In the genomic region with DNA sequence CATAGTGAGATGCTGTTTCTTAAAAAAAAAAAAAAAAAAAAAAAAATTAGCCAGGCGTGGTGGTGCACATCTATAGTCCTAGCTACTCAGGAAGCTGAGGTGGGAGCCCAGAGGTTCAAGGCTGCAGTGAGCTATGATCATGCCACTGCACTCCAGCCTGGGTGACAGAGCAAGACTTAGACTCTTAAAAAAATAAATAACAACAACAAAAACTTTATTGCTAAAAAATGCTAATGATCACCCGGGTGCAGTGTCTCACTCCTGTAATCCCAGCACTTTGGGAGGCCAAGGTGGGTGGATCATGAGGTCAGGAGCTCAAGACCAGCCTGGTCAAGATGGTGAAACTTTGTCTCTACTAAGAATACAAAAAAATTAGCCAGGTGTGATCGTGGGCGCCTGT, we compare ENCODE assay signal across 5 cellular contexts.
DNase-seq lines count a peak whose midpoint lies in the region; ATAC-seq, FAIRE-seq and TF ChIP-seq lines count a peak whose summit lies in the region.
"Not testable (repeated sequence)": the region's sequence is repeated elsewhere in the genome, so short reads cannot be mapped to it uniquely, and the experiment has no call there.

No MANE protein-coding gene starts in this region.

- not testable (repeated sequence) for TF ChIP-seq POLR2A in K562 (conservative IDR thresholded peaks at IDR 0.05); HepG2 (IDR thresholded peaks at IDR 0.05; ENCODE audit: insufficient read depth in 1 of 2, low read depth in 2 of 2, low read length in 2 of 2)

- not testable (repeated sequence) for H2AFZ ChIP-seq in K562 (ENCODE audit: low read depth, low read length); HepG2 (ENCODE audit: low read length)

- peaks cover 18% of the 10 kb centered on the region for H3K4me1 Mint-ChIP-seq in T-helper 17 cell

- intact Hi-C loops in K562 (cut with micrococcal nuclease); HepG2 (cut with micrococcal nuclease; ENCODE audit: unreplicated experiment): not testable (repeated sequence)

- TF ChIP-seq CTCF in K562 (IDR thresholded peaks at IDR 0.05 in 2 of 3, conservative IDR thresholded peaks at IDR 0.05 in 1 of 3; ENCODE audit: insufficient read depth in 2 of 3, low read depth in 1 of 3, low read length in 3 of 3); HepG2 (CRISPR knock-in tag; IDR thresholded peaks at IDR 0.05): not testable (repeated sequence)

- not testable (repeated sequence) for H3K9me1 ChIP-seq in K562 (ENCODE audit: control insufficient read depth, insufficient read depth, low read length)

- not testable (repeated sequence) for H3K79me2 ChIP-seq in K562 (ENCODE audit: control insufficient read depth, insufficient read depth, low read length); HepG2 (ENCODE audit: insufficient read depth, low read length)

- H3K27ac Mint-ChIP-seq in T-helper 17 cell = peak overlapping the region; percentile 29

- CTCF ChIA-PET in HEK293T (lab: Yijun Ruan, JAX); K562 (lab: Yijun Ruan, JAX; ENCODE audit: low intra/inter-chr PET ratio); HepG2 (lab: Yijun Ruan, JAX; ENCODE audit: low intra/inter-chr PET ratio, low total read pairs): not testable (repeated sequence)

- H3K9ac ChIP-seq in K562 (ENCODE audit: insufficient read depth in 1 of 2, low read depth in 2 of 2, low read length in 2 of 2); HepG2 (ENCODE audit: insufficient read depth, low read depth, low read length): not testable (repeated sequence)

- H3K4me1 ChIP-seq in K562 (replicated peaks in 1 of 2; ENCODE audit: control insufficient read depth in 2 of 2, insufficient read depth in 2 of 2, low read length in 2 of 2) (peaks cover 17 to 18% of the 10 kb centered on the region in 2 experiments; a peak in 4 of 5 replicates), HepG2 (ENCODE audit: insufficient read depth, low read length) (peaks cover 55% of the 10 kb centered on the region)

- DNase-seq in HEK293T (ENCODE audit: extremely low spot score); T-helper 17 cell; K562 (ENCODE audit: extremely low read depth in 1 of 4, low spot score in 3 of 4); HepG2 (ENCODE audit: low spot score): not testable (repeated sequence)

- 2% methylated on average over 4 of the region's 4 CpGs for WGBS in K562 (ENCODE audit: insufficient coverage, low coverage, missing lambda C conversion rate)
- WGBS in HepG2 (ENCODE audit: low lambda C conversion rate) = 96% methylated on average over 4 of the region's 4 CpGs

- H3K27ac ChIP-seq in KOPT-K1 (ENCODE audit: low read depth, low read length, poor library complexity, severe bottlenecking) = peak overlapping the region; percentile 28
- H3K27ac ChIP-seq in K562 (ENCODE audit: extremely low read depth, low read depth, low read length); HepG2 (ENCODE audit: extremely low read length, insufficient read depth, low read length): not testable (repeated sequence)

- H3K36me3 Mint-ChIP-seq in T-helper 17 cell (ENCODE audit: low read depth) = not testable (repeated sequence)

- H3K4me3 ChIP-seq in K562; HepG2 (replicated peaks in 1 of 3; ENCODE audit: insufficient read depth in 1 of 3, low read depth in 2 of 3, low read length in 3 of 3): not testable (repeated sequence)

- TF ChIP-seq RAD21 in K562 (CRISPR knock-in tag; conservative IDR thresholded peaks at IDR 0.05 in 1 of 2, IDR thresholded peaks at IDR 0.05 in 1 of 2); HepG2 (CRISPR knock-in tag; IDR thresholded peaks at IDR 0.05): not testable (repeated sequence)

- H4K20me1 ChIP-seq in K562 (replicated peaks; ENCODE audit: control insufficient read depth, insufficient read depth, low read length) = peaks cover 19% of the 10 kb centered on the region
- not testable (repeated sequence) for H4K20me1 ChIP-seq in HepG2 (ENCODE audit: insufficient read depth, low read length)

- not testable (repeated sequence) for TF ChIP-seq EP300 in K562 (IDR thresholded peaks at IDR 0.05; ENCODE audit: low read length); HepG2 (IDR thresholded peaks at IDR 0.05; ENCODE audit: low read depth in 2 of 2, low read length in 2 of 2); HepG2 (CRISPR knock-in tag; IDR thresholded peaks at IDR 0.05; ENCODE audit: borderline replicate concordance)

- ATAC-seq in T-helper 17 cell, K562, HepG2: not testable (repeated sequence)

- not testable (repeated sequence) for H3K4me2 ChIP-seq in K562 (ENCODE audit: insufficient read depth, low read length); HepG2 (ENCODE audit: low read depth, low read length)

- not testable (repeated sequence) for H3K36me3 ChIP-seq in KOPT-K1 (ENCODE audit: insufficient read depth, low read length); K562 (ENCODE audit: control insufficient read depth, insufficient read depth, low read length); HepG2 (replicated peaks in 1 of 2; ENCODE audit: control insufficient read depth in 1 of 2, insufficient read depth in 2 of 2, low read length in 2 of 2)

- not testable (repeated sequence) for H3K9me3 ChIP-seq in KOPT-K1 (ENCODE audit: insufficient read depth, low read length, poor library complexity, severe bottlenecking); T-helper 17 cell (ENCODE audit: control insufficient read depth, low read length, poor library complexity, severe bottlenecking); K562 (replicated peaks; ENCODE audit: control insufficient read depth, insufficient read depth, low read depth, low read length); HepG2 (ENCODE audit: low read length)

- peaks cover 14% of the 10 kb centered on the region for H3K27me3 Mint-ChIP-seq in T-helper 17 cell

- in situ Hi-C loops in K562 (cut with MboI) = not testable (repeated sequence)
- in situ Hi-C loops in HepG2 (cut with HindIII; ENCODE audit: extremely low pct_ligation_motif_present, low pct_unique_long_range_greater_than_20kb) = loop anchor here (10.0 kb wide), 1 partner anchor 457 kb away; no protein-coding TSS in a partner anchor

- not testable (repeated sequence) for BruUV-seq in K562 (replicated peaks; lab: Mats Ljungman, UMichigan); HepG2 (replicated peaks; lab: Mats Ljungman, UMichigan)

- peaks cover 22 to 47% of the 10 kb centered on the region in 2 experiments; a peak in 4 of 5 replicates for H3K27me3 ChIP-seq in K562 (ENCODE audit: control insufficient read depth in 2 of 2, insufficient read depth in 2 of 2, low read length in 2 of 2)
- H3K27me3 ChIP-seq in HepG2 (ENCODE audit: control insufficient read depth in 1 of 2, insufficient read depth in 2 of 2, low read length in 2 of 2) = not testable (repeated sequence)

- FAIRE-seq in K562 (lab: Jason Lieb, UNC); HepG2 (lab: Jason Lieb, UNC): not testable (repeated sequence)

- POLR2A ChIA-PET in HEK293T (lab: Yijun Ruan, JAX) = not testable (repeated sequence)
- POLR2A ChIA-PET in K562 (lab: Yijun Ruan, JAX) = interaction anchor here (0.6 kb wide), 2 partner anchors 20 to 32 kb away, joined by 3 read pairs; no protein-coding TSS in a partner anchor
- POLR2A ChIA-PET in HepG2 (lab: Yijun Ruan, JAX) = interaction anchor here (1.1 kb wide), 1 partner anchor 21 kb away, joined by 3 read pairs; no protein-coding TSS in a partner anchor

- not testable (repeated sequence) for H3K4me3 Mint-ChIP-seq in T-helper 17 cell

TF ChIP-seq in HEK293T, 16 proteins besides CTCF, POLR2A, EP300 and RAD21:
- TF ChIP-seq ZNF384 (IDR thresholded peaks at IDR 0.05) = peak; percentile 84
